18 cellular contexts compared by ENCODE assay signal in the genomic region with DNA sequence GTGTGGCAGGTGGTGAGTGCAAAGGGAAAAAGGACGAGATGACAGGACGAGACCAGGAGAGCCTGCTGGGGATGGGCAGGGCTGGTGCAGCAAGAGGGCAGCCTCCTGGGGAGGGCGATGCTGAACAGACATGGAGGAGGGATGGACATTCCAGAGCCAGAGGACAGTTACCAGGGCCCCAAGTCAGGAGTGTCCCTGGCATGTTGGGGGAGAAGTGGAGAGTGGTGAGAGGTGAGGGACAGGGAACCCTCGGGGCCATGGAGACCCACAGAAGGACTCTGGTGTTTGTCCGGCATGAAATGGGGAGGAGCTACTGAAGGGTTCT. TPM values are rescaled to one million over a fixed set of nuclear protein-coding genes. Genes with fewer than 3 reads are reported as not detected.
A peak's percentile ranks its signal among the peaks of the same experiment; 100 is the strongest.
DNase-seq lines count a peak whose midpoint lies in the region; ATAC-seq, FAIRE-seq and TF ChIP-seq lines count a peak whose summit lies in the region.
"Had no signal": no experiment of that assay in that cellular context is flagged by ENCODE, and none has a peak within 500 bp of the region (broad histone marks: within the 10 kb centered on the region; RNA-seq: fewer than 3 reads in every experiment).

No MANE protein-coding gene starts in this region.

- no peaks in the 10 kb centered on the region for H3K27me3 Mint-ChIP-seq in CD8-positive, alpha-beta memory T cell
- H3K27me3 Mint-ChIP-seq in central memory CD8-positive, alpha-beta T cell = no peaks in the 10 kb centered on the region
- no peaks in the 10 kb centered on the region for H3K27me3 Mint-ChIP-seq in neural progenitor cell (ENCODE audit: insufficient read depth, low read depth)
- H3K27me3 Mint-ChIP-seq: natural killer cell treated with Interleukin-12 subunit alpha and Interleukin-12 subunit beta and Interleukin-15 and Interleukin-18, amount 100 ng/mL, for 72 hours had no signal

- H3K27ac ChIP-seq in A549 = no peak overlapping the region
- H3K27ac ChIP-seq in CD8-positive, alpha-beta memory T cell (ENCODE audit: low read depth, low read length) = no peak overlapping the region
- H3K27ac ChIP-seq in neural progenitor cell = no peak overlapping the region
- no peak overlapping the region for H3K27ac ChIP-seq in right cardiac atrium (ENCODE audit: low read length)
- H3K27ac ChIP-seq: SK-N-MC, uterus had no signal

- H3K79me2 ChIP-seq in neural progenitor cell (ENCODE audit: low read depth) = no peaks in the 10 kb centered on the region

- POLR2A ChIA-PET in A549 (lab: Yijun Ruan, JAX) = no interaction called here
- POLR2A ChIA-PET in CD8-positive, alpha-beta memory T cell (lab: Charles Lee) = no interaction called here

- intact Hi-C loops in right cardiac atrium (cut with DNase I) = no loop called here

- no peaks in the 10 kb centered on the region for H3K9me3 Mint-ChIP-seq in CD8-positive, alpha-beta memory T cell
- H3K9me3 Mint-ChIP-seq in central memory CD8-positive, alpha-beta T cell = no peaks in the 10 kb centered on the region
- H3K9me3 Mint-ChIP-seq in neural progenitor cell = peaks cover 10% of the 10 kb centered on the region
- H3K9me3 Mint-ChIP-seq: natural killer cell treated with Interleukin-12 subunit alpha and Interleukin-12 subunit beta and Interleukin-15 and Interleukin-18, amount 100 ng/mL, for 72 hours had no signal

- H3K9me3 ChIP-seq in A549 (no peaks in the 10 kb centered on the region), neural progenitor cell (ENCODE audit: low read depth) (no peaks in the 10 kb centered on the region), right cardiac atrium (ENCODE audit: control insufficient read depth, low read length) (no peaks in the 10 kb centered on the region)
- no peaks in the 10 kb centered on the region for H3K9me3 ChIP-seq in CD8-positive, alpha-beta memory T cell (ENCODE audit: low read length)
- H3K9me3 ChIP-seq: uterus had no signal

- no peak for FAIRE-seq in A549 (lab: Jason Lieb, UNC)

- no peak overlapping the region for H2AFZ ChIP-seq in neural progenitor cell (replicated peaks)

- H3K4me1 Mint-ChIP-seq in CD8-positive, alpha-beta memory T cell = peaks cover 0 to 28% (median 16%) of the 10 kb centered on the region in 3 donors
- peaks cover 12% of the 10 kb centered on the region for H3K4me1 Mint-ChIP-seq in central memory CD8-positive, alpha-beta T cell
- no peaks in the 10 kb centered on the region for H3K4me1 Mint-ChIP-seq in neural progenitor cell

- no peak for TF ChIP-seq RAD21 in A549 (conservative IDR thresholded peaks at IDR 0.05 in 1 of 2, IDR thresholded peaks at IDR 0.05 in 1 of 2)

- H3K36me3 ChIP-seq in CD8-positive, alpha-beta memory T cell (ENCODE audit: insufficient read depth, low read length) = peaks cover 20% of the 10 kb centered on the region
- no peaks in the 10 kb centered on the region for H3K36me3 ChIP-seq in neural progenitor cell
- H3K36me3 ChIP-seq: uterus had no signal

- CTCF ChIA-PET in A549 (lab: Yijun Ruan, JAX) = interaction anchor here (0.7 kb wide), 2 partner anchors 169 to 692 kb away, joined by 3 read pairs; no protein-coding TSS in a partner anchor
- CTCF ChIA-PET in CD8-positive, alpha-beta memory T cell (lab: Charles Lee) = no interaction called here

- WGBS in A549 (ENCODE audit: missing lambda C conversion rate) = 75% methylated on average over 5 of the region's 5 CpGs
- WGBS in right cardiac atrium = 78% methylated on average over 5 of the region's 5 CpGs

- H3K4me1 ChIP-seq in A549 (no peaks in the 10 kb centered on the region), neural progenitor cell (peaks cover 4% of the 10 kb centered on the region), right cardiac atrium (ENCODE audit: control insufficient read depth, insufficient read depth, low read length) (no peaks in the 10 kb centered on the region)
- peaks cover 3% of the 10 kb centered on the region for H3K4me1 ChIP-seq in CD8-positive, alpha-beta memory T cell (ENCODE audit: insufficient read depth, low read length)
- H3K4me1 ChIP-seq: uterus had no signal

- H3K4me3 Mint-ChIP-seq in CD8-positive, alpha-beta memory T cell = peak overlapping the region in 1 of 7 donors; percentile 84
- H3K4me3 Mint-ChIP-seq in central memory CD8-positive, alpha-beta T cell = no peak overlapping the region
- no peak overlapping the region for H3K4me3 Mint-ChIP-seq in neural progenitor cell
- H3K4me3 Mint-ChIP-seq: natural killer cell treated with Interleukin-12 subunit alpha and Interleukin-12 subunit beta and Interleukin-15 and Interleukin-18, amount 100 ng/mL, for 72 hours had no signal

- H3K4me2 ChIP-seq in A549 (no peak overlapping the region), neural progenitor cell (no peak overlapping the region)

- TF ChIP-seq POLR2A in A549 (IDR thresholded peaks at IDR 0.05; ENCODE audit: low read length) = no peak

- H4K20me1 ChIP-seq in neural progenitor cell (ENCODE audit: low read depth) = no peaks in the 10 kb centered on the region

- H3K27ac Mint-ChIP-seq in CD8-positive, alpha-beta memory T cell = peak overlapping the region in 6 of 8 donors; percentile 6 to 61 (median 20)
- H3K27ac Mint-ChIP-seq in central memory CD8-positive, alpha-beta T cell (ENCODE audit: low read depth) = peak overlapping the region; percentile 8
- H3K27ac Mint-ChIP-seq in neural progenitor cell = peak overlapping the region; percentile 26

- TF ChIP-seq CTCF in A549 (IDR thresholded peaks at IDR 0.05) (no peak), neural progenitor cell (IDR thresholded peaks at IDR 0.05) (no peak)

- H3K4me3 ChIP-seq in A549 = no peak overlapping the region
- no peak overlapping the region for H3K4me3 ChIP-seq in CD8-positive, alpha-beta memory T cell (ENCODE audit: low read length)
- H3K4me3 ChIP-seq in neural progenitor cell = no peak overlapping the region
- no peak overlapping the region for H3K4me3 ChIP-seq in right cardiac atrium (ENCODE audit: low read length)
- H3K4me3 ChIP-seq: SK-N-MC, uterus had no signal

- no peak for DNase-seq in A549 (ENCODE audit: low read depth in 1 of 2, low spot score in 1 of 2)
- DNase-seq in CD8-positive, alpha-beta memory T cell = no peak
- DNase-seq in central memory CD8-positive, alpha-beta T cell (ENCODE audit: low spot score in 2 of 2) = no peak
- no peak for DNase-seq in neural progenitor cell (ENCODE audit: low spot score)
- no peak for DNase-seq in right cardiac atrium
- DNase-seq in amygdala (lab: John Stamatoyannopoulos, UW) = no peak
- no peak for DNase-seq in T1000 (lab: John Stamatoyannopoulos, UW)
- DNase-seq: cortex of kidney, DMS53, KG1, NCI-H146, NCI-H526 treated with DMSO at 0.1 percent for 48 hours, T-helper 9 cell had no signal

- peaks cover 16 to 33% (median 18%) of the 10 kb centered on the region in 3 donors for H3K36me3 Mint-ChIP-seq in CD8-positive, alpha-beta memory T cell
- peaks cover 14% of the 10 kb centered on the region for H3K36me3 Mint-ChIP-seq in central memory CD8-positive, alpha-beta T cell (ENCODE audit: insufficient read depth)
- H3K36me3 Mint-ChIP-seq in neural progenitor cell = peaks cover 24% of the 10 kb centered on the region

- no peaks in the 10 kb centered on the region for H3K27me3 ChIP-seq in CD8-positive, alpha-beta memory T cell (ENCODE audit: insufficient read depth, low read length, poor library complexity, severe bottlenecking)
- H3K27me3 ChIP-seq in neural progenitor cell = no peaks in the 10 kb centered on the region
- no peaks in the 10 kb centered on the region for H3K27me3 ChIP-seq in right cardiac atrium (ENCODE audit: control insufficient read depth, insufficient read depth)
- H3K27me3 ChIP-seq: uterus had no signal

- no peaks in the 10 kb centered on the region for H3F3A ChIP-seq in neural progenitor cell (ENCODE audit: low read depth)

- TF ChIP-seq EP300 in A549 (IDR thresholded peaks at IDR 0.05) = no peak

- no peak overlapping the region for H3K9ac ChIP-seq in neural progenitor cell

- ATAC-seq in A549 = peak; percentile 9 to 12; a peak in 3 of 6 replicates
- ATAC-seq in central memory CD8-positive, alpha-beta T cell (replicated peaks; ENCODE audit: extremely low read depth, poor library complexity, severe bottlenecking) = no peak
- ATAC-seq in right cardiac atrium = no peak
- ATAC-seq: activated CD4-positive, CD25-positive, alpha-beta regulatory T cell treated with anti-CD3 and anti-CD28 coated beads, Interleukin-2, amount 50 U/mL, for 24 hours; HCT116 had no signal

TF ChIP-seq in A549, 52 proteins besides CTCF, POLR2A, EP300 and RAD21 (continues in another document):
- TF ChIP-seq CHD4 (IDR thresholded peaks at IDR 0.05; ENCODE audit: borderline replicate concordance) (no peak), FOSB (CRISPR knock-in tag; IDR thresholded peaks at IDR 0.05) (no peak), RCOR1 (IDR thresholded peaks at IDR 0.05; ENCODE audit: low read depth, low read length) (no peak), MAFK (IDR thresholded peaks at IDR 0.05; ENCODE audit: partially characterized antibody) (no peak), NR3C1 (IDR thresholded peaks at IDR 0.05) (no peak)
- TF ChIP-seq, protein P1, sequence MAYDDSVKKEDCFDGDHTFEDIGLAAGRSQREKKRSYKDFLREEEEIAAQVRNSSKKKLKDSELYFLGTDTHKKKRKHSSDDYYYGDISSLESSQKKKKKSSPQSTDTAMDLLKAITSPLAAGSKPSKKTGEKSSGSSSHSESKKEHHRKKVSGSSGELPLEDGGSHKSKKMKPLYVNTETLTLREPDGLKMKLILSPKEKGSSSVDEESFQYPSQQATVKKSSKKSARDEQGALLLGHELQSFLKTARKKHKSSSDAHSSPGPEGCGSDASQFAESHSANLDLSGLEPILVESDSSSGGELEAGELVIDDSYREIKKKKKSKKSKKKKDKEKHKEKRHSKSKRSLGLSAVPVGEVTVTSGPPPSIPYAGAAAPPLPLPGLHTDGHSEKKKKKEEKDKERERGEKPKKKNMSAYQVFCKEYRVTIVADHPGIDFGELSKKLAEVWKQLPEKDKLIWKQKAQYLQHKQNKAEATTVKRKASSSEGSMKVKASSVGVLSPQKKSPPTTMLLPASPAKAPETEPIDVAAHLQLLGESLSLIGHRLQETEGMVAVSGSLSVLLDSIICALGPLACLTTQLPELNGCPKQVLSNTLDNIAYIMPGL (CRISPR knock-in tag; IDR thresholded peaks at IDR 0.05; ENCODE audit: borderline replicate concordance) = no peak

RNA-seq across cellular contexts. Expression of a gene that starts 19.0 kb away (rescaled TPM):
- 41.5 and 44.9 TPM in 2 replicates for polyA plus RNA-seq in A549 (2011; rRNA removed)
- 23.8 and 24.8 TPM in 2 replicates for polyA plus RNA-seq in A549 (2012; cell fraction: cytosol; rRNA removed)
- 32.6 and 44.7 TPM in 2 replicates for polyA plus RNA-seq in A549 (2012; cell fraction: nucleus; rRNA removed)
- polyA plus RNA-seq in A549 (2017; fragmentation: RNase III; extraction: RNeasy Plus Mini Kit Qiagen cat#74134 plus additional on column Dnase treatment) = 39.9 to 51.5 TPM (median 47.1 TPM) in 3 replicates
- 33.8 and 41.7 TPM in 2 replicates for polyA minus RNA-seq in A549 (2011; rRNA and poly(A)+ RNA removed)
- 10 to 100 TPM; 48.0 to 49.2 TPM for total RNA-seq in CD8-positive, alpha-beta memory T cell
- polyA plus RNA-seq in CD8-positive, alpha-beta memory T cell = 46.4 TPM
- total RNA-seq in neural progenitor cell (ENCODE audit: low replicate concordance) = 42.2 and 58.1 TPM in 2 replicates
- total RNA-seq in right cardiac atrium = 10 to 100 TPM; 17.6 to 23.2 (median 20.4) TPM
- polyA plus RNA-seq in right cardiac atrium = 21.5 TPM

Comparison
In these comparisons a context has a peak if more than half of its experiments do, and no peak if none do; other contexts are left out.
1. ATAC-seq: peak in A549 (2 of 2); none in central memory CD8-positive, alpha-beta T cell (single experiment) and right cardiac atrium (0 of 2).
2. Peak in every context shown above with its lines, with median percentiles within 50 percentile points of each other: H3K27ac Mint-ChIP-seq.